1 cellular context compared by ENCODE assay signal in genomic region chr1:229570305-229570704, GRCh38.
TF ChIP-seq lines count a peak whose summit lies in the region.

No MANE protein-coding gene starts in this region.

TF ChIP-seq in K562, 482 proteins besides CTCF, POLR2A, EP300 and RAD21:
- peak; percentile 44 for TF ChIP-seq EGR1 (conservative IDR thresholded peaks at IDR 0.05)
- TF ChIP-seq RFX5 (IDR thresholded peaks at IDR 0.05; ENCODE audit: low read depth, low read length) = no peak
